ENCODE assay signal across 1 cellular context in genomic region chr6:11460001-11460668, GRCh38.
TF ChIP-seq lines count a peak whose summit lies in the region.

No MANE protein-coding gene starts in this region.

TF ChIP-seq in K562, 482 proteins besides CTCF, POLR2A, EP300 and RAD21 (continued from another document):
- TF ChIP-seq TRIM25 (IDR thresholded peaks at IDR 0.05; ENCODE audit: borderline replicate concordance) (no peak), ZBTB17 (CRISPR knock-in tag; IDR thresholded peaks at IDR 0.05) (0 out of 2 replicates have a peak, but pooled peaks have one; percentile 16), ELF1 (tag; IDR thresholded peaks at IDR 0.05) (no peak), CSDE1 (IDR thresholded peaks at IDR 0.05) (no peak), SAP30 (IDR thresholded peaks at IDR 0.05; ENCODE audit: borderline replicate concordance, insufficient read depth, low read depth, low read length, poor library complexity, severe bottlenecking) (no peak), ZNF584 (CRISPR knock-in tag; IDR thresholded peaks at IDR 0.05; ENCODE audit: low read depth) (no peak), ZBTB49 (CRISPR knock-in tag; IDR thresholded peaks at IDR 0.05; ENCODE audit: borderline replicate concordance) (no peak), TCFL5 (CRISPR knock-in tag; conservative IDR thresholded peaks at IDR 0.05) (no peak)
- TF ChIP-seq, protein P1, sequence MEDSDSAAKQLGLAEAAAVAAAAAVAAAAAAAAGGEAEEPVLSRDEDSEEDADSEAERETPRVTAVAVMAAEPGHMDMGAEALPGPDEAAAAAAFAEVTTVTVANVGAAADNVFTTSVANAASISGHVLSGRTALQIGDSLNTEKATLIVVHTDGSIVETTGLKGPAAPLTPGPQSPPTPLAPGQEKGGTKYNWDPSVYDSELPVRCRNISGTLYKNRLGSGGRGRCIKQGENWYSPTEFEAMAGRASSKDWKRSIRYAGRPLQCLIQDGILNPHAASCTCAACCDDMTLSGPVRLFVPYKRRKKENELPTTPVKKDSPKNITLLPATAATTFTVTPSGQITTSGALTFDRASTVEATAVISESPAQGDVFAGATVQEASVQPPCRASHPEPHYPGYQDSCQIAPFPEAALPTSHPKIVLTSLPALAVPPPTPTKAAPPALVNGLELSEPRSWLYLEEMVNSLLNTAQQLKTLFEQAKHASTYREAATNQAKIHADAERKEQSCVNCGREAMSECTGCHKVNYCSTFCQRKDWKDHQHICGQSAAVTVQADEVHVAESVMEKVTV (CRISPR knock-in tag; IDR thresholded peaks at IDR 0.05): 0 out of 2 replicates have a peak, but pooled peaks have one; percentile 45
- TF ChIP-seq, protein P2, sequence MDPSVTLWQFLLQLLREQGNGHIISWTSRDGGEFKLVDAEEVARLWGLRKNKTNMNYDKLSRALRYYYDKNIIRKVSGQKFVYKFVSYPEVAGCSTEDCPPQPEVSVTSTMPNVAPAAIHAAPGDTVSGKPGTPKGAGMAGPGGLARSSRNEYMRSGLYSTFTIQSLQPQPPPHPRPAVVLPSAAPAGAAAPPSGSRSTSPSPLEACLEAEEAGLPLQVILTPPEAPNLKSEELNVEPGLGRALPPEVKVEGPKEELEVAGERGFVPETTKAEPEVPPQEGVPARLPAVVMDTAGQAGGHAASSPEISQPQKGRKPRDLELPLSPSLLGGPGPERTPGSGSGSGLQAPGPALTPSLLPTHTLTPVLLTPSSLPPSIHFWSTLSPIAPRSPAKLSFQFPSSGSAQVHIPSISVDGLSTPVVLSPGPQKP (CRISPR knock-in tag; IDR thresholded peaks at IDR 0.05): no peak
